In genomic region chr1:92994105-92994712, GRCh38 we compare ENCODE assay signal across 1 cellular context.
TF ChIP-seq lines count a peak whose summit lies in the region.

No MANE protein-coding gene starts in this region.

TF ChIP-seq in GM12878, 131 proteins besides CTCF, POLR2A, EP300 and RAD21 (continued from another document):
- no peak for TF ChIP-seq ZBTB40 (IDR thresholded peaks at IDR 0.05; ENCODE audit: borderline replicate concordance)
- TF ChIP-seq FOXK2 (IDR thresholded peaks at IDR 0.05): no peak
- peak; percentile 52; the same call in 1 of the 2 replicates for TF ChIP-seq ZBED1 (IDR thresholded peaks at IDR 0.05; ENCODE audit: borderline replicate concordance)
- 0 out of 2 replicates have a peak, but pooled peaks have one; percentile 29 for TF ChIP-seq PKNOX1 (IDR thresholded peaks at IDR 0.05)
- no peak for TF ChIP-seq MTA3 (IDR thresholded peaks at IDR 0.05; ENCODE audit: borderline replicate concordance, low read length)
- no peak for TF ChIP-seq ZNF207 (IDR thresholded peaks at IDR 0.05; ENCODE audit: borderline replicate concordance)
- no peak for TF ChIP-seq SP1 (IDR thresholded peaks at IDR 0.05; ENCODE audit: low read depth, low read length)
- TF ChIP-seq ATF3 (IDR thresholded peaks at IDR 0.05; ENCODE audit: borderline replicate concordance, extremely low read depth, low read depth, low read length): peak; percentile 22; the same call in 1 of the 2 replicates
- TF ChIP-seq FOXM1 (IDR thresholded peaks at IDR 0.05; ENCODE audit: low read depth, low read length): peak; percentile 67; the same call in 1 of the 2 replicates
- TF ChIP-seq ZNF384 (IDR thresholded peaks at IDR 0.05; ENCODE audit: borderline replicate concordance, low read depth, low read length): no peak
- TF ChIP-seq NR2F1 (conservative IDR thresholded peaks at IDR 0.05): 0 out of 2 replicates have a peak, but pooled peaks have one; percentile 44
- no peak for TF ChIP-seq BRCA1 (IDR thresholded peaks at IDR 0.05; ENCODE audit: low read depth, low read length)
- TF ChIP-seq YY1 (IDR thresholded peaks at IDR 0.05; ENCODE audit: low read depth, low read length): peak; percentile 76
TF ChIP-seq in GM12878: peak in this region for 9.
